ENCODE assay signal across 8 cellular contexts in the genomic region with DNA sequence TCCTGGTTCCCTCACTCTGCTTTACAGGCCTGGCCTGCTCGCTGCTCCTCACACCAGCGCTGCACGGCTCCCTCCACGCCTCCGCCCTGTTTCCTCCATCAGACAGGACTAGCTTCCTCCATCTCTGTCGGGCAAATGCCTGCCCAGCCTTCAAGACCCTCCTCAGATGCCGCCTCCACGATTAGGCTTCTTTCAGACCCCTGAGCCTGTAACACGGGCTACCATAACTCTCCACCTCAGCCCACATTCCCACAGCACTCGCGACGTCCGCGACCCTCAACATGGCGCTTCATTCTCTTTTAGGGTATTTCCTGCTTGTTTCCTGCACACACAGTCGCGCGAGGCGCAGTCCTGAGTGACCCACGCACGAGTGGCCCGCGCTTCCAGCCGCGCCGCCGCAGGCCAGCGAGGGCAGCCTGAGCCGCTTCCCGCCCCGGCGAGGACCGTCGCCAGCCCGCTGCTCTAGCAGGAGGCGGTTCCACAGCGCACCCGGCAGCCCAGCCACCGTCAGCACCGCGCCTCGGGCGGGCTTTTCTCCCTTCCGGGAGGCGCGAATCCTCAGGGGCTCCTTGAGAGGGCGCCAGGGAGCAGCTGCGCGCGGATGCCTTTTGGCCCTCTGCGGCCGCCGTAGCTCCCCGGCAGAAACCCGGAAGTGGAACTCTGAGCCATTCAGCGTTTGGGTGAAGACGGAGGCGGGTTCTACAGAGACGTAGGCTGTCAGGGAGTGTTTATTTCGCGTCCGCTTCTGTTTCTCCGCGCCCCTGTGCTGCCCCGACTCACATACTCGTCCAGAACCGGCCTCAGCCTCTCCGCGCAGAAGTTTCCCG. TPM values are rescaled to one million over a fixed set of nuclear protein-coding genes. Genes with fewer than 3 reads are reported as not detected.
DNase-seq lines count a peak whose midpoint lies in the region; ATAC-seq and TF ChIP-seq lines count a peak whose summit lies in the region.

A gene (plus strand): TSS at position 695 of the 827 bp plus-strand sequence. CDS start 138 bp downstream, outside the sequence.

- peaks cover 47% of the 10 kb centered on the region for H3K4me1 Mint-ChIP-seq in activated naive CD4-positive, alpha-beta T cell treated with anti-CD3 and anti-CD28 coated beads, Interleukin-2, amount 10 ng/mL, durations not matched to agents 7 days and 5 days

- DNase-seq in GM10248 (ENCODE audit: extremely low spot score) (peak; percentile 93), HEK293T (ENCODE audit: extremely low spot score) (peak; percentile 76), NT2/D1 (ENCODE audit: low read depth, low spot score) (peak; percentile 72), Right ventricle myocardium inferior (ENCODE audit: missing footprints) (peak; percentile 97), posterior vena cava (ENCODE audit: low spot score) (peak; percentile 99), MV-4-11 (lab: John Stamatoyannopoulos, UW) (no peak)
- DNase-seq in activated naive CD4-positive, alpha-beta T cell treated with anti-CD3 and anti-CD28 coated beads, Interleukin-2, amount 10 ng/mL, durations not matched to agents 7 days and 5 days, result peak; percentile 95

- H3K36me3 ChIP-seq in NT2/D1 (ENCODE audit: insufficient read depth, insufficient read length, low read length), result no peaks in the 10 kb centered on the region
- H3K36me3 ChIP-seq in urinary bladder (ENCODE audit: insufficient read depth), result no peaks in the 10 kb centered on the region

- POLR2A ChIA-PET in GM10248 (lab: Yijun Ruan, JAX) (interaction anchor here (0.6 kb wide), 1 partner anchor 32 kb away, joined by 6 read pairs; no protein-coding TSS in a partner anchor), HEK293T (lab: Yijun Ruan, JAX) (interaction anchor here (0.6 kb wide), 1 partner anchor 15 kb away, joined by 3 read pairs; no protein-coding TSS in a partner anchor)

- H3K9me3 ChIP-seq in NT2/D1 (ENCODE audit: insufficient read depth, low read length), result peaks cover 4% of the 10 kb centered on the region; the same call in 1 of the 2 replicates

- peak; percentile 100 for ATAC-seq in Right ventricle myocardium inferior

- H3K27me3 Mint-ChIP-seq in activated naive CD4-positive, alpha-beta T cell treated with anti-CD3 and anti-CD28 coated beads, Interleukin-2, amount 10 ng/mL, durations not matched to agents 7 days and 5 days, result peaks cover 11% of the 10 kb centered on the region

- WGBS in urinary bladder, result 4% methylated on average over 70 of the region's 70 CpGs

- CTCF ChIA-PET in GM10248 (lab: Yijun Ruan, JAX), result interaction anchor here (0.7 to 1.8 kb wide), 2 partner anchors 9 to 169 kb away, joined by 3 to 11 read pairs; no protein-coding TSS in a partner anchor
- CTCF ChIA-PET in HEK293T (lab: Yijun Ruan, JAX), result interaction anchor here (0.6 kb wide), 2 partner anchors 1229 to 1890 kb away, joined by 4 to 5 read pairs; no protein-coding TSS in a partner anchor
- CTCF ChIA-PET in activated naive CD4-positive, alpha-beta T cell treated with anti-CD3 and anti-CD28 coated beads, Interleukin-2, amount 10 ng/mL, durations not matched to agents 7 days and 5 days (lab: Charles Lee), result interaction anchor here (1.0 kb wide), 1 partner anchor 21 kb away, joined by 3 read pairs; no protein-coding TSS in a partner anchor

- no peaks in the 10 kb centered on the region for H3K27me3 ChIP-seq in NT2/D1 (ENCODE audit: insufficient read depth, insufficient read length)

- H3K4me3 Mint-ChIP-seq in activated naive CD4-positive, alpha-beta T cell treated with anti-CD3 and anti-CD28 coated beads, Interleukin-2, amount 10 ng/mL, durations not matched to agents 7 days and 5 days, result peak within 1 kb of the TSS; percentile 74

- intact Hi-C loops in Right ventricle myocardium inferior (cut with DNase I), result no loop called here
- intact Hi-C loops in posterior vena cava (cut with DNase I), result no loop called here

- H3K9ac ChIP-seq in NT2/D1 (ENCODE audit: insufficient read length, low read depth), result peak within 1 kb of the TSS; percentile 82

- H3K9me3 Mint-ChIP-seq in activated naive CD4-positive, alpha-beta T cell treated with anti-CD3 and anti-CD28 coated beads, Interleukin-2, amount 10 ng/mL, durations not matched to agents 7 days and 5 days, result peaks cover 14% of the 10 kb centered on the region

- peak; percentile 98 for TF ChIP-seq CTCF in GM10248 (IDR thresholded peaks at IDR 0.05; ENCODE audit: control extremely low read depth, extremely low read depth, low read depth, missing control alignments)

- peaks cover 39% of the 10 kb centered on the region for H3K36me3 Mint-ChIP-seq in activated naive CD4-positive, alpha-beta T cell treated with anti-CD3 and anti-CD28 coated beads, Interleukin-2, amount 10 ng/mL, durations not matched to agents 7 days and 5 days

- H3K27ac ChIP-seq in urinary bladder (ENCODE audit: low read depth), result peak within 1 kb of the TSS; percentile 84

- H3K4me1 ChIP-seq in NT2/D1 (ENCODE audit: insufficient read depth, insufficient read length), result no peaks in the 10 kb centered on the region
- no peaks in the 10 kb centered on the region for H3K4me1 ChIP-seq in urinary bladder (ENCODE audit: insufficient read depth)

- H3K4me3 ChIP-seq in NT2/D1 (ENCODE audit: insufficient read length, low read depth), result peak within 1 kb of the TSS; percentile 88
- H3K4me3 ChIP-seq in urinary bladder (ENCODE audit: low read depth, low read length), result peak within 1 kb of the TSS; percentile 97

- H3K27ac Mint-ChIP-seq in activated naive CD4-positive, alpha-beta T cell treated with anti-CD3 and anti-CD28 coated beads, Interleukin-2, amount 10 ng/mL, durations not matched to agents 7 days and 5 days, result peak within 1 kb of the TSS; percentile 97

TF ChIP-seq in HEK293T, 16 proteins besides CTCF, POLR2A, EP300 and RAD21:
- TF ChIP-seq TARDBP (IDR thresholded peaks at IDR 0.05), result no peak
- 0 out of 2 replicates have a peak, but pooled peaks have one; percentile 26 for TF ChIP-seq ARNT (IDR thresholded peaks at IDR 0.05)
- peak; percentile 97 for TF ChIP-seq ELF4 (IDR thresholded peaks at IDR 0.05)
- TF ChIP-seq BHLHE40 (IDR thresholded peaks at IDR 0.05; ENCODE audit: borderline replicate concordance), result no peak
- no peak for TF ChIP-seq FOXA1 (IDR thresholded peaks at IDR 0.05)
- TF ChIP-seq, protein P1, sequence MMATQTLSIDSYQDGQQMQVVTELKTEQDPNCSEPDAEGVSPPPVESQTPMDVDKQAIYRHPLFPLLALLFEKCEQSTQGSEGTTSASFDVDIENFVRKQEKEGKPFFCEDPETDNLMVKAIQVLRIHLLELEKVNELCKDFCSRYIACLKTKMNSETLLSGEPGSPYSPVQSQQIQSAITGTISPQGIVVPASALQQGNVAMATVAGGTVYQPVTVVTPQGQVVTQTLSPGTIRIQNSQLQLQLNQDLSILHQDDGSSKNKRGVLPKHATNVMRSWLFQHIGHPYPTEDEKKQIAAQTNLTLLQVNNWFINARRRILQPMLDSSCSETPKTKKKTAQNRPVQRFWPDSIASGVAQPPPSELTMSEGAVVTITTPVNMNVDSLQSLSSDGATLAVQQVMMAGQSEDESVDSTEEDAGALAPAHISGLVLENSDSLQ (IDR thresholded peaks at IDR 0.05), result no peak
- TF ChIP-seq ZNF384 (IDR thresholded peaks at IDR 0.05), result no peak
- TF ChIP-seq FOXM1 (IDR thresholded peaks at IDR 0.05; ENCODE audit: borderline replicate concordance), result peak; percentile 51; the same call in 1 of the 2 replicates
- peak; percentile 88 for TF ChIP-seq L3MBTL2 (conservative IDR thresholded peaks at IDR 0.05)

RNA-seq across cellular contexts. Expression of the gene that starts here (rescaled TPM):
- 38.4 TPM for total RNA-seq in Right ventricle myocardium inferior
- 10 to 100 TPM; 41.6 to 46.4 TPM for total RNA-seq in posterior vena cava
- total RNA-seq in urinary bladder, result 38.1 TPM
- 44.2 TPM for polyA plus RNA-seq in urinary bladder
